8 cellular contexts compared by ENCODE assay signal in genomic region chr6:96520039-96520850, GRCh38. TPM values are rescaled to one million over a fixed set of nuclear protein-coding genes. Genes with fewer than 3 reads are reported as not detected.
DNase-seq lines count a peak whose midpoint lies in the region; ATAC-seq and TF ChIP-seq lines count a peak whose summit lies in the region.

No MANE protein-coding gene starts in this region.

- DNase-seq in left ventricle myocardium inferior (no peak), Right ventricle myocardium inferior (ENCODE audit: missing footprints) (no peak), amniotic epithelial cell (ENCODE audit: low read depth) (peak; percentile 63), kidney tubule cell (ENCODE audit: low spot score) (peak; percentile 91), ureter (ENCODE audit: low spot score) (peak; percentile 64), SIG-M5 (lab: John Stamatoyannopoulos, UW) (no peak), DMS153 treated with DMSO at 0.1 percent for 48 hours (lab: John Stamatoyannopoulos, UW; ENCODE audit: unreplicated experiment) (no peak), amniotic stem cell (lab: John Stamatoyannopoulos, UW) (no peak)

- H3K9me3 ChIP-seq in left ventricle myocardium inferior (replicated peaks): no peaks in the 10 kb centered on the region

- H3K27ac ChIP-seq in left ventricle myocardium inferior (replicated peaks): no peak overlapping the region

- intact Hi-C loops in left ventricle myocardium inferior (cut with micrococcal nuclease) (no loop called here), Right ventricle myocardium inferior (cut with DNase I) (loop anchor here (10.0 kb wide), 1 partner anchor 765 kb away; the partner anchor contains the start of gene MMS22L)

- TF ChIP-seq CTCF in left ventricle myocardium inferior (IDR thresholded peaks at IDR 0.05; ENCODE audit: borderline replicate concordance): no peak

- ATAC-seq in Right ventricle myocardium inferior: no peak

- H3K36me3 ChIP-seq in left ventricle myocardium inferior: peaks cover 18% of the 10 kb centered on the region

- no peaks in the 10 kb centered on the region for H3K27me3 ChIP-seq in left ventricle myocardium inferior (ENCODE audit: low read depth)

- peak overlapping the region; percentile 84 for H3K4me3 ChIP-seq in left ventricle myocardium inferior

- peaks cover 39% of the 10 kb centered on the region for H3K4me1 ChIP-seq in left ventricle myocardium inferior

RNA-seq across cellular contexts. Expression of gene UFL1, which starts 1.4 kb away (rescaled TPM):
- total RNA-seq in left ventricle myocardium inferior: 27.2 TPM
- 22.1 TPM for total RNA-seq in Right ventricle myocardium inferior
- 39.6 TPM for total RNA-seq in ureter

RNA-seq across cellular contexts. Expression of gene FHL5, which starts 42.7 kb away (rescaled TPM):
- 5.3 TPM for total RNA-seq in left ventricle myocardium inferior
- total RNA-seq in Right ventricle myocardium inferior: 6.8 TPM
- total RNA-seq in ureter: 14.9 TPM

Comparison
In these comparisons a context has a peak if more than half of its experiments do, and no peak if none do; other contexts are left out.
1. DNase-seq: peak in amniotic epithelial cell (single experiment), kidney tubule cell (single experiment) and ureter (single experiment); none in left ventricle myocardium inferior (single experiment), Right ventricle myocardium inferior (single experiment), SIG-M5 (single experiment), DMS153 treated with DMSO at 0.1 percent for 48 hours (single experiment) and amniotic stem cell (single experiment).